Comparison of ENCODE assay signal across 8 cellular contexts in genomic region chr1:206575165-206575893, GRCh38.
DNase-seq lines count a peak whose midpoint lies in the region; ATAC-seq lines count a peak whose summit lies in the region.

No MANE protein-coding gene starts in this region.

- no peaks in the 10 kb centered on the region for H3K27me3 ChIP-seq in mucosa of stomach (ENCODE audit: control insufficient read depth, insufficient read depth, low read length)

- no peaks in the 10 kb centered on the region for H3K9me3 ChIP-seq in mucosa of stomach (ENCODE audit: control insufficient read depth, low read length)

- H3K4me1 ChIP-seq in mucosa of stomach (ENCODE audit: control insufficient read depth, insufficient read depth, low read length): no peaks in the 10 kb centered on the region

- peak; percentile 47 for DNase-seq in activated gamma-delta T cell treated with Interleukin-2 at 50 U/mL for 16 hours
- DNase-seq in activated gamma-delta T cell (lab: John Stamatoyannopoulos, UW): no peak
- peak; percentile 98 for DNase-seq in OCI-M1 (lab: John Stamatoyannopoulos, UW)
- DNase-seq in cerebellar cortex (ENCODE audit: low spot score): peak; percentile 4
- DNase-seq in NCI-H774 (lab: John Stamatoyannopoulos, UW): no peak

- no peak for ATAC-seq in GM19395 (IDR thresholded peaks at IDR 0.05; ENCODE audit: unreplicated experiment)
- ATAC-seq in GM18867 (IDR thresholded peaks at IDR 0.05; ENCODE audit: unreplicated experiment): no peak

- H3K36me3 ChIP-seq in mucosa of stomach (ENCODE audit: control insufficient read depth, insufficient read depth, low read length): no peaks in the 10 kb centered on the region

- peak overlapping the region; percentile 19 for H3K9ac ChIP-seq in mucosa of stomach (ENCODE audit: low read length)

- no peak overlapping the region for H3K4me3 ChIP-seq in mucosa of stomach (ENCODE audit: low read length)

Comparison
In these comparisons a context has a peak if more than half of its experiments do, and no peak if none do; other contexts are left out.
1. DNase-seq: peak in activated gamma-delta T cell treated with Interleukin-2 at 50 U/mL for 16 hours (single experiment), OCI-M1 (single experiment) and cerebellar cortex (single experiment); none in activated gamma-delta T cell (single experiment) and NCI-H774 (single experiment).